In genomic region chr17:35514561-35514960, GRCh38 we compare ENCODE assay signal across 17 cellular contexts. TPM values are rescaled to one million over a fixed set of nuclear protein-coding genes. Genes with fewer than 3 reads are reported as not detected.
"Had no signal": no experiment of that assay in that cellular context is flagged by ENCODE, and none has a peak within 500 bp of the region (broad histone marks: within the 10 kb centered on the region; RNA-seq: fewer than 3 reads in every experiment).

No MANE protein-coding gene starts in this region.

- H3K9me3 ChIP-seq: neutrophil, sigmoid colon, spleen, stomach had no signal

- H3K4me3 ChIP-seq: gastroesophageal sphincter, sigmoid colon, spleen, stomach had no signal

- DNase-seq: activated CD4-positive, alpha-beta T cell treated with anti-CD3 and anti-CD28 coated beads, Interleukin-2, amount 50 U/mL, for 48 hours; activated naive CD4-positive, alpha-beta T cell treated with Interleukin-2 at 50 U/mL for 16 hours; endodermal cell; islet precursor cell; naive B cell; sigmoid colon; spleen; stomach; WERI-Rb-1 had no signal

- H3K79me2 ChIP-seq: parathyroid adenoma had no signal

- H3K27ac ChIP-seq: gastroesophageal sphincter, neutrophil, parathyroid adenoma, sigmoid colon, stomach, WERI-Rb-1 had no signal

- H3K9me3 Mint-ChIP-seq: T-helper 1 cell treated with Interleukin-12 subunit alpha and Interleukin-12 subunit beta and Interleukin-4 antibody, amounts not matched to agents 30 μg/mL and 1 μg/mL, for 36 hours had no signal

- H3K36me3 ChIP-seq: gastroesophageal sphincter, neutrophil, sigmoid colon, stomach, WERI-Rb-1 had no signal

- H3K27ac Mint-ChIP-seq: endodermal cell; naive B cell; T-helper 1 cell treated with Interleukin-12 subunit alpha and Interleukin-12 subunit beta and Interleukin-4 antibody, amounts not matched to agents 30 μg/mL and 1 μg/mL, for 36 hours had no signal

- H2AFZ ChIP-seq: parathyroid adenoma had no signal

- H3K4me1 ChIP-seq: gastroesophageal sphincter, parathyroid adenoma, sigmoid colon had no signal

- H3K4me1 Mint-ChIP-seq: endodermal cell had no signal

- H3K4me3 Mint-ChIP-seq: endodermal cell; naive B cell; T-helper 1 cell treated with Interleukin-12 subunit alpha and Interleukin-12 subunit beta and Interleukin-4 antibody, amounts not matched to agents 30 μg/mL and 1 μg/mL, for 36 hours had no signal

- ATAC-seq: gastroesophageal sphincter, left lobe of liver had no signal

RNA-seq across cellular contexts. Expression of gene SLFN12L, which starts 22.9 kb away (rescaled TPM):
- total RNA-seq: endodermal cell, epithelial cell of proximal tubule had no signal

RNA-seq across cellular contexts. Expression of gene SLFN14, which starts 46.1 kb away (rescaled TPM):
- total RNA-seq: astrocyte, endodermal cell, epithelial cell of proximal tubule, gastroesophageal sphincter, sigmoid colon, stomach had no signal
- polyA plus RNA-seq: sigmoid colon, stomach, urinary bladder had no signal
